Comparison of ENCODE assay signal across 24 cellular contexts in genomic region chr5:132162945-132163344, GRCh38.
DNase-seq lines count a peak whose midpoint lies in the region; ATAC-seq, FAIRE-seq and TF ChIP-seq lines count a peak whose summit lies in the region.
"Had no signal": no experiment of that assay in that cellular context is flagged by ENCODE, and none has a peak within 500 bp of the region (broad histone marks: within the 10 kb centered on the region; RNA-seq: fewer than 3 reads in every experiment).

No MANE protein-coding gene starts in this region.

- ATAC-seq in HepG2 (no peak), right lobe of liver (no peak), K562 (no peak)
- ATAC-seq: GM12878 had no signal

- TF ChIP-seq EP300 in HepG2 (IDR thresholded peaks at IDR 0.05; ENCODE audit: low read depth in 2 of 2, low read length in 2 of 2), result no peak
- no peak for TF ChIP-seq EP300 in HepG2 (CRISPR knock-in tag; IDR thresholded peaks at IDR 0.05; ENCODE audit: borderline replicate concordance)
- no peak for TF ChIP-seq EP300 in K562 (IDR thresholded peaks at IDR 0.05; ENCODE audit: low read length)

- no peaks in the 10 kb centered on the region for H3K9me1 ChIP-seq in K562 (ENCODE audit: control insufficient read depth, insufficient read depth, low read length)

- DNase-seq in HepG2 (ENCODE audit: low spot score) (no peak), right lobe of liver (no peak), K562 (ENCODE audit: extremely low read depth in 1 of 4, low spot score in 3 of 4) (no peak), ureter (ENCODE audit: low spot score) (no peak), hypothalamus (lab: John Stamatoyannopoulos, UW) (no peak)
- DNase-seq: ACHN; BE2C; C1 segment of cervical spinal cord; CD4-positive, alpha-beta memory T cell; CD4-positive, CD25-positive, alpha-beta regulatory T cell; CD8-positive, alpha-beta memory T cell; COR-L47; DMS 273 treated with DMSO at 0.1 percent for 48 hours; DMS153; DMS53; DMS79; DND-41; EL; GDM1 had no signal

- H3K4me2 ChIP-seq in HepG2 (ENCODE audit: low read depth, low read length), result no peak overlapping the region
- no peak overlapping the region for H3K4me2 ChIP-seq in K562 (ENCODE audit: insufficient read depth, low read length)
- H3K4me2 ChIP-seq: BLaER1 had no signal

- H3K36me3 ChIP-seq in HepG2 (replicated peaks in 1 of 2; ENCODE audit: control insufficient read depth in 1 of 2, insufficient read depth in 2 of 2, low read length in 2 of 2) (no peaks in the 10 kb centered on the region), right lobe of liver (no peaks in the 10 kb centered on the region), K562 (ENCODE audit: control insufficient read depth, insufficient read depth, low read length) (no peaks in the 10 kb centered on the region)
- H3K36me3 ChIP-seq: BE2C, BLaER1 had no signal

- H3K9me3 ChIP-seq in HepG2 (ENCODE audit: low read length), result no peaks in the 10 kb centered on the region
- H3K9me3 ChIP-seq in right lobe of liver, result no peaks in the 10 kb centered on the region
- no peaks in the 10 kb centered on the region for H3K9me3 ChIP-seq in K562 (replicated peaks; ENCODE audit: control insufficient read depth, insufficient read depth, low read depth, low read length)
- H3K9me3 ChIP-seq: BE2C had no signal

- CTCF ChIA-PET in HepG2 (lab: Yijun Ruan, JAX; ENCODE audit: low intra/inter-chr PET ratio, low total read pairs) (no interaction called here), K562 (lab: Yijun Ruan, JAX; ENCODE audit: low intra/inter-chr PET ratio) (no interaction called here)

- H3K4me3 ChIP-seq in HepG2 (replicated peaks in 1 of 3; ENCODE audit: insufficient read depth in 1 of 3, low read depth in 2 of 3, low read length in 3 of 3), result no peak overlapping the region
- no peak overlapping the region for H3K4me3 ChIP-seq in right lobe of liver
- H3K4me3 ChIP-seq in K562, result no peak overlapping the region
- H3K4me3 ChIP-seq: BLaER1, GM12878 had no signal

- POLR2A ChIA-PET in HepG2 (lab: Yijun Ruan, JAX) (no interaction called here), K562 (lab: Yijun Ruan, JAX) (no interaction called here)

- H3K4me1 ChIP-seq in HepG2 (ENCODE audit: insufficient read depth, low read length), result no peaks in the 10 kb centered on the region
- H3K4me1 ChIP-seq in right lobe of liver, result no peaks in the 10 kb centered on the region
- no peaks in the 10 kb centered on the region for H3K4me1 ChIP-seq in K562 (replicated peaks in 1 of 2; ENCODE audit: control insufficient read depth in 2 of 2, insufficient read depth in 2 of 2, low read length in 2 of 2)
- H3K4me1 ChIP-seq: BE2C, BLaER1 had no signal

- 0% methylated on average over 1 of the region's 1 CpG for WGBS in HepG2 (ENCODE audit: low lambda C conversion rate)
- 0% methylated on average over 1 of the region's 1 CpG for WGBS in right lobe of liver (ENCODE audit: insufficient coverage, low coverage, low lambda C conversion rate, missing lambda C conversion rate)
- 10% methylated on average over 1 of the region's 1 CpG for WGBS in K562 (ENCODE audit: insufficient coverage, low coverage, missing lambda C conversion rate)

- H3K79me2 ChIP-seq in HepG2 (ENCODE audit: insufficient read depth, low read length) (no peaks in the 10 kb centered on the region), K562 (ENCODE audit: control insufficient read depth, insufficient read depth, low read length) (no peaks in the 10 kb centered on the region)

- H3K27me3 ChIP-seq in HepG2 (ENCODE audit: control insufficient read depth in 1 of 2, insufficient read depth in 2 of 2, low read length in 2 of 2) (no peaks in the 10 kb centered on the region), right lobe of liver (no peaks in the 10 kb centered on the region), K562 (ENCODE audit: control insufficient read depth in 2 of 2, insufficient read depth in 2 of 2, low read length in 2 of 2) (no peaks in the 10 kb centered on the region)
- H3K27me3 ChIP-seq: BE2C, BLaER1 had no signal

- intact Hi-C loops in HepG2 (cut with micrococcal nuclease; ENCODE audit: unreplicated experiment) (no loop called here), right lobe of liver (cut with DNase I) (no loop called here), K562 (cut with micrococcal nuclease) (no loop called here)

- TF ChIP-seq RAD21 in HepG2 (CRISPR knock-in tag; IDR thresholded peaks at IDR 0.05) (no peak), K562 (CRISPR knock-in tag; conservative IDR thresholded peaks at IDR 0.05 in 1 of 2, IDR thresholded peaks at IDR 0.05 in 1 of 2) (no peak)

- H4K20me1 ChIP-seq in HepG2 (ENCODE audit: insufficient read depth, low read length), result no peaks in the 10 kb centered on the region
- no peaks in the 10 kb centered on the region for H4K20me1 ChIP-seq in K562 (replicated peaks; ENCODE audit: control insufficient read depth, insufficient read depth, low read length)
- H4K20me1 ChIP-seq: BLaER1 had no signal

- in situ Hi-C loops in HepG2 (cut with HindIII; ENCODE audit: extremely low pct_ligation_motif_present, low pct_unique_long_range_greater_than_20kb), result no loop called here
- in situ Hi-C loops in K562 (cut with MboI), result no loop called here

- TF ChIP-seq CTCF in HepG2 (CRISPR knock-in tag; IDR thresholded peaks at IDR 0.05) (no peak), right lobe of liver (IDR thresholded peaks at IDR 0.05) (no peak), K562 (IDR thresholded peaks at IDR 0.05 in 2 of 3, conservative IDR thresholded peaks at IDR 0.05 in 1 of 3; ENCODE audit: insufficient read depth in 2 of 3, low read depth in 1 of 3, low read length in 3 of 3) (no peak)

- BruUV-seq in HepG2 (replicated peaks; lab: Mats Ljungman, UMichigan) (no TSS peak), K562 (replicated peaks; lab: Mats Ljungman, UMichigan) (no TSS peak)

- no peak for TF ChIP-seq POLR2A in HepG2 (IDR thresholded peaks at IDR 0.05; ENCODE audit: insufficient read depth in 1 of 2, low read depth in 2 of 2, low read length in 2 of 2)
- TF ChIP-seq POLR2A in right lobe of liver (IDR thresholded peaks at IDR 0.05), result no peak
- no peak for TF ChIP-seq POLR2A in K562 (conservative IDR thresholded peaks at IDR 0.05)

- H3K27ac ChIP-seq in HepG2 (ENCODE audit: extremely low read length, insufficient read depth, low read length), result no peak overlapping the region
- H3K27ac ChIP-seq in right lobe of liver, result no peak overlapping the region
- H3K27ac ChIP-seq in K562 (ENCODE audit: extremely low read depth, low read depth, low read length), result no peak overlapping the region
- H3K27ac ChIP-seq: 22Rv1, BLaER1 had no signal

- H2AFZ ChIP-seq in HepG2 (ENCODE audit: low read length) (no peak overlapping the region), K562 (ENCODE audit: low read depth, low read length) (no peak overlapping the region)

- FAIRE-seq in HepG2 (lab: Jason Lieb, UNC) (no peak), K562 (lab: Jason Lieb, UNC) (no peak)
- FAIRE-seq: GM12878, GM12892, GM18507 had no signal

- no peak overlapping the region for H3K9ac ChIP-seq in HepG2 (ENCODE audit: insufficient read depth, low read depth, low read length)
- H3K9ac ChIP-seq in K562 (ENCODE audit: insufficient read depth in 1 of 2, low read depth in 2 of 2, low read length in 2 of 2), result no peak overlapping the region
- H3K9ac ChIP-seq: BLaER1 had no signal

TF ChIP-seq in HepG2, 621 proteins besides CTCF, POLR2A, EP300 and RAD21 (continues in another document):
- TF ChIP-seq CREB3 (CRISPR knock-in tag; IDR thresholded peaks at IDR 0.05) (no peak), RFX1 (IDR thresholded peaks at IDR 0.05) (no peak), ZNF451 (CRISPR knock-in tag; IDR thresholded peaks at IDR 0.05) (no peak), BHLHE40 (IDR thresholded peaks at IDR 0.05; ENCODE audit: low read length) (no peak), MAFF (IDR thresholded peaks at IDR 0.05; ENCODE audit: low read depth, low read length) (peak; percentile 65; the same call in 1 of the 2 replicates), MAFK (conservative IDR thresholded peaks at IDR 0.05 in 1 of 2, IDR thresholded peaks at IDR 0.05 in 1 of 2; ENCODE audit: low read length in 2 of 2) (peak; percentile 63 to 75; a peak in 3 of 4 replicates), MTF2 (CRISPR knock-in tag; IDR thresholded peaks at IDR 0.05; ENCODE audit: borderline replicate concordance) (no peak), CHCHD3 (CRISPR knock-in tag; IDR thresholded peaks at IDR 0.05) (no peak), NR2F6 (IDR thresholded peaks at IDR 0.05) (no peak), NR2F6 (CRISPR knock-in tag; IDR thresholded peaks at IDR 0.05) (no peak)

TF ChIP-seq in K562, 482 proteins besides CTCF, POLR2A, EP300 and RAD21 (continues in another document):
- TF ChIP-seq SIRT6 (IDR thresholded peaks at IDR 0.05; ENCODE audit: low read depth, low read length) (no peak), MAFG (tag; conservative IDR thresholded peaks at IDR 0.05) (peak; percentile 46), CAMTA2 (CRISPR knock-in tag; conservative IDR thresholded peaks at IDR 0.05) (no peak), THRA (IDR thresholded peaks at IDR 0.05) (no peak), PRPF4 (IDR thresholded peaks at IDR 0.05; ENCODE audit: insufficient read depth, low read depth, low read length, poor library complexity, severe bottlenecking) (no peak), HCFC1 (IDR thresholded peaks at IDR 0.05; ENCODE audit: low read depth, low read length) (no peak), C11orf30 (IDR thresholded peaks at IDR 0.05; ENCODE audit: low read depth) (peak; percentile 76), MAFF (IDR thresholded peaks at IDR 0.05; ENCODE audit: low read length) (peak; percentile 58; the same call in 1 of the 2 replicates), TAF9B (IDR thresholded peaks at IDR 0.05; ENCODE audit: partially characterized antibody) (no peak), EGR1 (conservative IDR thresholded peaks at IDR 0.05) (no peak), MAFK (IDR thresholded peaks at IDR 0.05; ENCODE audit: low read length) (peak; percentile 50; the same call in 1 of the 2 replicates), XRCC4 (IDR thresholded peaks at IDR 0.05; ENCODE audit: extremely low read depth, insufficient read depth, insufficient read length) (no peak), RBBP5 (IDR thresholded peaks at IDR 0.05; ENCODE audit: borderline replicate concordance, insufficient read depth, low read length, poor library complexity, severe bottlenecking) (no peak), MIER1 (IDR thresholded peaks at IDR 0.05; ENCODE audit: low read depth) (no peak), SREBF1 (IDR thresholded peaks at IDR 0.05; ENCODE audit: borderline replicate concordance, low read depth, low read length) (no peak), FOSL1 (tag; conservative IDR thresholded peaks at IDR 0.05) (no peak)

Comparison
In these comparisons a context has a peak if more than half of its experiments do, and no peak if none do; other contexts are left out.
1. Of the 241 proteins assayed by ChIP-seq in both HepG2 and K562: peak only in HepG2: none; only in K562: MAFG; in both: MAFF and MAFK; in neither: 238.